In genomic region chr7:142468871-142469652, GRCh38 we compare ENCODE assay signal across 14 cellular contexts.
"Had no signal": no experiment of that assay in that cellular context is flagged by ENCODE, and none has a peak within 500 bp of the region (broad histone marks: within the 10 kb centered on the region; RNA-seq: fewer than 3 reads in every experiment).

No MANE protein-coding gene starts in this region.

- ATAC-seq: left lung had no signal

- H3K27ac Mint-ChIP-seq: dendritic cell treated with granulocyte-macrophage colony-stimulating factor and Interleukin-4, amounts not matched to agents 40 ng/mL and 50 ng/mL, for 4 days; type B pancreatic cell had no signal

- H3K4me3 Mint-ChIP-seq: dendritic cell treated with granulocyte-macrophage colony-stimulating factor and Interleukin-4, amounts not matched to agents 40 ng/mL and 50 ng/mL, for 4 days; stimulated activated naive CD8-positive, alpha-beta T cell treated with anti-CD3 and anti-CD28 coated beads, Interleukin-15, amount 100 ng/mL, for 72 hours; type B pancreatic cell had no signal

- H3K36me3 Mint-ChIP-seq: type B pancreatic cell had no signal

- H3K27ac ChIP-seq: left lung, pancreas, sigmoid colon had no signal

- H3K4me3 ChIP-seq: left lung, pancreas, sigmoid colon had no signal

- H3K9me3 ChIP-seq: left lung, pancreas, sigmoid colon had no signal

- H3K27me3 Mint-ChIP-seq: stimulated activated naive CD8-positive, alpha-beta T cell treated with anti-CD3 and anti-CD28 coated beads, Interleukin-15, amount 100 ng/mL, for 72 hours had no signal

- H3K36me3 ChIP-seq: left lung, pancreas, sigmoid colon had no signal

- H3K27me3 ChIP-seq: left lung, pancreas, sigmoid colon had no signal

- DNase-seq: activated CD8-positive, alpha-beta memory T cell treated with anti-CD3 and anti-CD28 coated beads, Interleukin-2, amount 50 U/mL, for 48 hours; effector memory CD4-positive, alpha-beta T cell; foreskin fibroblast; hypothalamus; kidney; left lung; mammary epithelial cell; pancreas; sigmoid colon; stimulated activated CD4-positive, alpha-beta T cell treated with anti-CD3 and anti-CD28 coated beads, Interleukin-1b, Interleukin-23, amount 100 ng/mL, for 48 hours; stimulated activated naive CD8-positive, alpha-beta T cell treated with anti-CD3 and anti-CD28 coated beads, Interleukin-15, amount 100 ng/mL, for 72 hours; T-helper 9 cell had no signal

- H3K9me3 Mint-ChIP-seq: dendritic cell treated with granulocyte-macrophage colony-stimulating factor and Interleukin-4, amounts not matched to agents 40 ng/mL and 50 ng/mL, for 4 days; stimulated activated naive CD8-positive, alpha-beta T cell treated with anti-CD3 and anti-CD28 coated beads, Interleukin-15, amount 100 ng/mL, for 72 hours; type B pancreatic cell had no signal
